10 cellular contexts compared by ENCODE assay signal in the genomic region with DNA sequence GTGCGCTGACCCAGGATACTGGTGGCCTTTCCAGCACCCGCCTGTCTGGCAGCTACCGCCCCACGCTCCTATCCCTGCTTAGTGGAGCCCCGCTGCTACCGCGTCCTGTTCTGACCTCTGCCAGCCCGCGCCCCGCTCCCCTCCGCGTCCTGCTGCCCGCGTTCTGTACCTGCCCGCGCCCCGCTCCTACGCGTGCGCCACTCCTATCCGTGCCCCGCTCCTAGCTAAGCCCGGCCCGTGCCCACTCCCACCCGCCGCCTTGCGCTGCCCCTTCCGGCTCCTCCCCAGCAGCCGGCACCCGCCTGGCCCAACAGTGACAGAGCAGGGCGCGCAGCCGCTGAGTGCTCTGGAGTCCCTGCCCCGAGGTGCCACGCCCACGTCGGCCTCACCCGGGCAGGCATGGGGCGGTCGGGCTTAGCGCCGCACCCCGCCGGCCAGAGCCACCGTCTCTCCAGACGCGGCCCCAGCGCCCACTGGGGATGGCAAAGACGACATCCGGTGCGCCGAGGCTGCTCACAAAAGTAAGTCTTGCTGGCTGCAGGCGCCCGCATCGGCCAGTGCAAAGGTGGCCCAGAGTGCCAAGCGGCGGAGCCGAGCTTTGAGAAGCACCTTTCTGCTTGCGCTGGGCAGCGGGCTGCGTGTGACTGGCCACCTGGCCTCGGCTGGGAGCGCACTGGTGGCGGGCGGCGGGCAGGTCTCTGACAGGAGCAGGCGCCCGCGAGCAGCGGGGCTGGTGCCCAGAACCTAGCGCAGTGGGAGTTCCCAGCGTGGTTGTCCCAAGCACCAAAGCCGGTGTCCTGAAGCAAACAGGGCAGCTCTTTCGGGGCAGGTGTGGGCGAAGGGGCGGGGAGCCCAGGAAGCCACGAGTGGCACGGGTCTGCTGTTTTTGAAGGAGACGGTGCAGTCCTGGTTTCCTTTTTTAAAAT. TPM values are rescaled to one million over a fixed set of nuclear protein-coding genes. Genes with fewer than 3 reads are reported as not detected.
DNase-seq lines count a peak whose midpoint lies in the region; ATAC-seq and TF ChIP-seq lines count a peak whose summit lies in the region.
"Not testable (repeated sequence)": the region's sequence is repeated elsewhere in the genome, so short reads cannot be mapped to it uniquely, and the experiment has no call there.
"Had no signal": no experiment of that assay in that cellular context is flagged by ENCODE, and none has a peak within 500 bp of the region (broad histone marks: within the 10 kb centered on the region; RNA-seq: fewer than 3 reads in every experiment).

No MANE protein-coding gene starts in this region.

- H3K27me3 Mint-ChIP-seq in T-helper 2 cell treated with Interferon-gamma antibody and Interleukin-4, amounts not matched to agents 5 μg/mL and 100 μg/mL, for 36 hours (ENCODE audit: low read depth); activated naive CD8-positive, alpha-beta T cell treated with anti-CD3 and anti-CD28 coated beads, Interleukin-2, amount 10 ng/mL, durations not matched to agents 7 days and 5 days: not testable (repeated sequence)

- peak overlapping the region in 2 of 4 donors; percentile 61 to 63 for H3K27ac ChIP-seq in esophagus squamous epithelium

- H3K36me3 Mint-ChIP-seq in T-helper 2 cell treated with Interferon-gamma antibody and Interleukin-4, amounts not matched to agents 5 μg/mL and 100 μg/mL, for 36 hours (ENCODE audit: low read depth); activated naive CD8-positive, alpha-beta T cell treated with anti-CD3 and anti-CD28 coated beads, Interleukin-2, amount 10 ng/mL, durations not matched to agents 7 days and 5 days: not testable (repeated sequence)

- TF ChIP-seq POLR2A in esophagus squamous epithelium (IDR thresholded peaks at IDR 0.05): not testable (repeated sequence)

- WGBS in esophagus squamous epithelium, 2 donors: 8% methylated on average over 22 of the region's 79 CpGs; no CpG with 5 or more reads in 1 of the 2 donors

- in situ Hi-C loops in G401 (cut with HindIII; ENCODE audit: low sequenced_read_pairs): not testable (repeated sequence)

- not testable (repeated sequence) for H3K36me3 ChIP-seq in esophagus squamous epithelium

- H3K4me3 Mint-ChIP-seq in T-helper 2 cell treated with Interferon-gamma antibody and Interleukin-4, amounts not matched to agents 5 μg/mL and 100 μg/mL, for 36 hours: peak overlapping the region; percentile 59
- peak overlapping the region; percentile 82 for H3K4me3 Mint-ChIP-seq in activated naive CD8-positive, alpha-beta T cell treated with anti-CD3 and anti-CD28 coated beads, Interleukin-2, amount 10 ng/mL, durations not matched to agents 7 days and 5 days

- TF ChIP-seq CTCF in esophagus squamous epithelium (IDR thresholded peaks at IDR 0.05): not testable (repeated sequence)

- H3K9me3 ChIP-seq in esophagus squamous epithelium: not testable (repeated sequence)

- not testable (repeated sequence) for H3K9me3 Mint-ChIP-seq in T-helper 2 cell treated with Interferon-gamma antibody and Interleukin-4, amounts not matched to agents 5 μg/mL and 100 μg/mL, for 36 hours; activated naive CD8-positive, alpha-beta T cell treated with anti-CD3 and anti-CD28 coated beads, Interleukin-2, amount 10 ng/mL, durations not matched to agents 7 days and 5 days

- H3K4me3 ChIP-seq in esophagus squamous epithelium: peak overlapping the region; percentile 30 to 56 (median 48)

- POLR2A ChIA-PET in activated naive CD8-positive, alpha-beta T cell treated with anti-CD3 and anti-CD28 coated beads, Interleukin-2, amount 10 ng/mL, durations not matched to agents 7 days and 5 days (lab: Charles Lee): not testable (repeated sequence)

- H3K27me3 ChIP-seq in esophagus squamous epithelium: peaks cover 0 to 13% (median 0%) of the 10 kb centered on the region in 4 donors

- intact Hi-C loops in esophagus squamous epithelium (cut with DNase I): not testable (repeated sequence)

- not testable (repeated sequence) for H3K27ac Mint-ChIP-seq in T-helper 2 cell treated with Interferon-gamma antibody and Interleukin-4, amounts not matched to agents 5 μg/mL and 100 μg/mL, for 36 hours; activated naive CD8-positive, alpha-beta T cell treated with anti-CD3 and anti-CD28 coated beads, Interleukin-2, amount 10 ng/mL, durations not matched to agents 7 days and 5 days

- DNase-seq in A172 (ENCODE audit: low spot score): peak; percentile 23
- peak; percentile 27 for DNase-seq in G401 (ENCODE audit: low spot score)
- DNase-seq in NCI-H1417 (lab: John Stamatoyannopoulos, UW): peak; percentile 44 to 67 (median 50)
- DNase-seq in T-helper 2 cell treated with Interferon-gamma antibody and Interleukin-4, amounts not matched to agents 5 μg/mL and 100 μg/mL, for 36 hours (ENCODE audit: low spot score); esophagus squamous epithelium (lab: John Stamatoyannopoulos, UW): not testable (repeated sequence)
- peak; percentile 48 for DNase-seq in activated naive CD8-positive, alpha-beta T cell treated with anti-CD3 and anti-CD28 coated beads, Interleukin-2, amount 10 ng/mL, durations not matched to agents 7 days and 5 days
- peak; percentile 88 for DNase-seq in left lobe of liver (ENCODE audit: low spot score)
- DNase-seq in retina: peak; percentile 50

- peaks cover 0 to 19% (median 0%) of the 10 kb centered on the region in 3 donors for H3K4me1 ChIP-seq in esophagus squamous epithelium

- peak; percentile 25 for ATAC-seq in activated naive CD8-positive, alpha-beta T cell treated with anti-CD3 and anti-CD28 coated beads, Interleukin-2, amount 10 ng/mL, durations not matched to agents 7 days and 5 days (ENCODE audit: low read depth)
- ATAC-seq in left lobe of liver: peak; percentile 92

- not testable (repeated sequence) for H3K4me1 Mint-ChIP-seq in T-helper 2 cell treated with Interferon-gamma antibody and Interleukin-4, amounts not matched to agents 5 μg/mL and 100 μg/mL, for 36 hours (ENCODE audit: low read depth); activated naive CD8-positive, alpha-beta T cell treated with anti-CD3 and anti-CD28 coated beads, Interleukin-2, amount 10 ng/mL, durations not matched to agents 7 days and 5 days

RNA-seq across cellular contexts. Expression of gene PROP1, which starts 56.5 kb away (rescaled TPM):
- total RNA-seq in A172 (2014; rRNA removed; shearing (Covaris generic)): not detected in 2 replicates
- total RNA-seq in G401 (2014; rRNA removed; shearing (Covaris generic)): not detected in 2 replicates
- total RNA-seq in activated naive CD8-positive, alpha-beta T cell treated with anti-CD3 and anti-CD28 coated beads, Interleukin-2, amount 10 ng/mL, durations not matched to agents 7 days and 5 days: not detected
- total RNA-seq in esophagus squamous epithelium (not detected), left lobe of liver (not detected)
- total RNA-seq: RPMI7951, temporal lobe had no signal
